18 cellular contexts compared by ENCODE assay signal in the genomic region with DNA sequence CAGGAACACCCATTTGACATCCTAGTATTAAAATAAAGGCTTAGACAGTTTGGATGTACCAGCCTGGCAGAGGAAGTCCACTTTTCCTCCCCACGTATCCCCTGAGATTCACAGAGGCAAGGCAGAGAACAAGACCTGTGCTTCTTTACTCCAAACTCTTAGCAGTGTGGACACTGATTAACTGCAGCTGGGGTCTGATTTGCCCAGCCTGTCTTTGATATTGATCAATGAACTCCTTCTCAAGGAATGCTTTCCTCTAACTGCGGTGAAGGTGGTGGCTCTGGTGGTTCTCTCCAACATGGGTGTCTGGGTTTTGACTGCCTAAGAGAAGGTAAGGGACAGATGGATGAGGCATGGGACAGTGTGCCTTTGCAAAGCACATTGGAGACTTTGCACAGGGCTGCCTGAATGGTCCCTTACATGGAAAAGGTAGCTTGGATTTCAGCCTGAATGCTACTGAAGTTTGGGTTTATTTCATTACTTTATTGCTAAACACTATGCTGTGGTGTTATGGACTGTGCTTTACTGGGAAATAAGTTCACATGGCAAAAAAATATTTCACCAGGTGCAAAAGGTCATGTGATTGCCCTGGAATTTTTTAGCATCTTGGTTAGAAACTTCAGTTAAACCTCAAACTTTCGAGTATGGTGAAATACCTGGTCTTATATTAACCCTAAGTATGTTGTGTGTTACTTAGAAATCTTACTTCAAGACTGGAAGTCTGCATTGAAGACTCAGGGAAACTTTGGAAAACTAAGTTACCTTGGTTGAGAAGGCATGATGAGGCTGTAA. TPM values are rescaled to one million over a fixed set of nuclear protein-coding genes. Genes with fewer than 3 reads are reported as not detected.
DNase-seq lines count a peak whose midpoint lies in the region; ATAC-seq and TF ChIP-seq lines count a peak whose summit lies in the region.
"Had no signal": no experiment of that assay in that cellular context is flagged by ENCODE, and none has a peak within 500 bp of the region (broad histone marks: within the 10 kb centered on the region; RNA-seq: fewer than 3 reads in every experiment).

No MANE protein-coding gene starts in this region.

- H3K27me3 Mint-ChIP-seq in WTC11 (ENCODE audit: low read depth): peaks cover 17% of the 10 kb centered on the region
- H3K27me3 Mint-ChIP-seq in type B pancreatic cell: peaks cover 9% of the 10 kb centered on the region

- no peaks in the 10 kb centered on the region for H3K9me3 ChIP-seq in heart left ventricle
- H3K9me3 ChIP-seq: Caco-2, spleen had no signal

- H3K4me3 Mint-ChIP-seq in WTC11 (peak overlapping the region; percentile 93), type B pancreatic cell (peak overlapping the region; percentile 89)
- H3K4me3 Mint-ChIP-seq: activated CD4-positive, alpha-beta memory T cell treated with anti-CD3 and anti-CD28 coated beads for 36 hours had no signal

- TF ChIP-seq CTCF in heart left ventricle (IDR thresholded peaks at IDR 0.05) (no peak), WTC11 (IDR thresholded peaks at IDR 0.05) (no peak), type B pancreatic cell (conservative IDR thresholded peaks at IDR 0.05) (no peak)

- ATAC-seq in heart left ventricle: no peak
- no peak for ATAC-seq in left cardiac atrium
- peak; percentile 40 for ATAC-seq in HG02678 (IDR thresholded peaks at IDR 0.05; ENCODE audit: unreplicated experiment)
- ATAC-seq in WTC11: no peak

- H3K27ac ChIP-seq in heart left ventricle: peak overlapping the region in 8 of 12 donors; percentile 66 to 91 (median 86)
- H3K27ac ChIP-seq: spleen had no signal

- H3K9me3 Mint-ChIP-seq in WTC11 (no peaks in the 10 kb centered on the region), type B pancreatic cell (no peaks in the 10 kb centered on the region)
- H3K9me3 Mint-ChIP-seq: activated CD4-positive, alpha-beta memory T cell treated with anti-CD3 and anti-CD28 coated beads for 36 hours had no signal

- intact Hi-C loops in heart left ventricle (cut with DNase I): loop anchor here in 5 of 10 donors (2.0 to 10.0 kb wide), 4 partner anchors 41 to 59 kb away; partner anchors contain the start of gene FANCF (in 1 of the 5)
- intact Hi-C loops in left cardiac atrium (cut with DNase I): no loop called here

- H3K27ac Mint-ChIP-seq in WTC11 (no peak overlapping the region), type B pancreatic cell (no peak overlapping the region)
- H3K27ac Mint-ChIP-seq: activated CD4-positive, alpha-beta memory T cell treated with anti-CD3 and anti-CD28 coated beads for 36 hours had no signal

- no peak for TF ChIP-seq POLR2A in heart left ventricle (IDR thresholded peaks at IDR 0.05)

- peaks cover 22% of the 10 kb centered on the region for H3K4me1 Mint-ChIP-seq in WTC11
- H3K4me1 Mint-ChIP-seq in type B pancreatic cell (ENCODE audit: unreplicated experiment): peaks cover 20% of the 10 kb centered on the region

- peaks cover 0 to 17% (median 2%) of the 10 kb centered on the region in 12 donors for H3K4me1 ChIP-seq in heart left ventricle

- no peaks in the 10 kb centered on the region for H3K36me3 ChIP-seq in heart left ventricle
- H3K36me3 ChIP-seq: spleen had no signal

- POLR2A ChIA-PET in WTC11 (lab: Charles Lee): no interaction called here

- CTCF ChIA-PET in WTC11 (lab: Charles Lee): no interaction called here

- H3K36me3 Mint-ChIP-seq in WTC11 (no peaks in the 10 kb centered on the region), type B pancreatic cell (no peaks in the 10 kb centered on the region)
- H3K36me3 Mint-ChIP-seq: activated CD4-positive, alpha-beta memory T cell treated with anti-CD3 and anti-CD28 coated beads for 36 hours had no signal

- no peak for DNase-seq in heart left ventricle
- DNase-seq in left cardiac atrium: no peak
- DNase-seq in WTC11 (ENCODE audit: low spot score): no peak
- DNase-seq in type B pancreatic cell (ENCODE audit: extremely low spot score, unreplicated experiment): no peak
- DNase-seq in MV-4-11 (lab: John Stamatoyannopoulos, UW): no peak
- no peak for DNase-seq in RKO (ENCODE audit: low spot score)
- DNase-seq in NCI-H1694 (lab: John Stamatoyannopoulos, UW): no peak
- DNase-seq: ACHN; activated CD4-positive, alpha-beta memory T cell treated with anti-CD3 and anti-CD28 coated beads for 36 hours; activated naive CD4-positive, alpha-beta T cell; Caco-2; central memory CD4-positive, alpha-beta T cell; Kasumi-1; NCI-H2081; spleen; T-helper 1 cell; trophoblast cell had no signal

- peak overlapping the region in 8 of 12 donors; percentile 55 to 66 (median 61) for H3K4me3 ChIP-seq in heart left ventricle

- WGBS in heart left ventricle, 4 donors: 42 to 51% (median 46%) methylated on average over 3 of the region's 3 CpGs

- H3K27me3 ChIP-seq in heart left ventricle: peaks cover 0 to 32% (median 0%) of the 10 kb centered on the region in 9 donors

TF ChIP-seq in WTC11, 78 proteins besides CTCF, POLR2A, EP300 and RAD21:
- TF ChIP-seq ZNF532 (CRISPR knock-in tag; IDR thresholded peaks at IDR 0.05; ENCODE audit: borderline replicate concordance) (no peak), ZNF423 (CRISPR knock-in tag; IDR thresholded peaks at IDR 0.05) (no peak), NFE2L1 (CRISPR knock-in tag; IDR thresholded peaks at IDR 0.05) (no peak), TEAD1 (CRISPR knock-in tag; IDR thresholded peaks at IDR 0.05) (no peak), OVOL2 (CRISPR knock-in tag; IDR thresholded peaks at IDR 0.05; ENCODE audit: borderline replicate concordance) (no peak)
- TF ChIP-seq, protein P1, sequence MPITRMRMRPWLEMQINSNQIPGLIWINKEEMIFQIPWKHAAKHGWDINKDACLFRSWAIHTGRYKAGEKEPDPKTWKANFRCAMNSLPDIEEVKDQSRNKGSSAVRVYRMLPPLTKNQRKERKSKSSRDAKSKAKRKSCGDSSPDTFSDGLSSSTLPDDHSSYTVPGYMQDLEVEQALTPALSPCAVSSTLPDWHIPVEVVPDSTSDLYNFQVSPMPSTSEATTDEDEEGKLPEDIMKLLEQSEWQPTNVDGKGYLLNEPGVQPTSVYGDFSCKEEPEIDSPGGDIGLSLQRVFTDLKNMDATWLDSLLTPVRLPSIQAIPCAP (CRISPR knock-in tag; IDR thresholded peaks at IDR 0.05): no peak

RNA-seq across cellular contexts. Expression of gene GAS2, which starts 1.8 kb away (rescaled TPM):
- total RNA-seq in heart left ventricle (10 to 100 TPM in 7 of 9 donors, 1 to 10 TPM in 2; 9.0 to 23.0 (median 13.1) TPM), left cardiac atrium (1 to 10 TPM; 7.3 to 8.9 TPM), WTC11 (2021) (1.8 to 3.0 TPM (median 2.4 TPM) in 3 replicates), type B pancreatic cell (ENCODE audit: low replicate concordance) (8.9 and 15.6 TPM in 2 replicates)
- 1 to 10 TPM; 2.7 to 5.0 TPM for polyA plus RNA-seq in heart left ventricle

RNA-seq across cellular contexts. Expression of gene FANCF, which starts 42.6 kb away (rescaled TPM):
- 1 to 10 TPM; 4.6 to 8.6 (median 6.2) TPM for total RNA-seq in heart left ventricle
- polyA plus RNA-seq in heart left ventricle: 1 to 10 TPM; 3.4 to 7.8 TPM
- 1 to 10 TPM; 4.5 to 5.1 TPM for total RNA-seq in left cardiac atrium
- 23.0 to 23.4 TPM (median 23.2 TPM) in 3 replicates for total RNA-seq in WTC11 (2021)
- total RNA-seq in type B pancreatic cell (ENCODE audit: low replicate concordance): 22.5 and 23.2 TPM in 2 replicates
